In the genomic region with DNA sequence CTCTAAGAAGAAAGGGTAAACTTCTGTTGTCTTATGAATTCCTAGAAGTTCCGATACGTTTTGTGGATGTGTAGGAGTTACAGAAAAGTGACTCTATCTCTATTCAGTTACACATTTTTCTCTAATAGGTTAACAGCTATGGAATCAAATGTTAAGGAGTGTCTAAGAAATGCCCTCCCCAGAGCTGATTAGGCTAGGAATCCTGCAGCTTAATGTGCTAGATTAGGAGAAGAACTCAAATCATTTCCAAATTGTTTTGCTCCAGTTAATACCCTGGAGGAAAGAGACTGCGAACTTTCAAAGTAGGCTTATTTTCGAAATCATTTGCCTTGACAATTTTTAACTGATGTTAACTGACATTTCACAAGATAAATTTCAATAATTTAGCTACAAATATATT, we compare ENCODE assay signal across 18 cellular contexts. TPM values are rescaled to one million over a fixed set of nuclear protein-coding genes. Genes with fewer than 3 reads are reported as not detected.
DNase-seq lines count a peak whose midpoint lies in the region; ATAC-seq and TF ChIP-seq lines count a peak whose summit lies in the region.
"Had no signal": no experiment of that assay in that cellular context is flagged by ENCODE, and none has a peak within 500 bp of the region (broad histone marks: within the 10 kb centered on the region; RNA-seq: fewer than 3 reads in every experiment).

No MANE protein-coding gene starts in this region.

- intact Hi-C loops in Right ventricle myocardium inferior (cut with DNase I): no loop called here
- intact Hi-C loops in heart left ventricle (cut with DNase I): no loop called here
- intact Hi-C loops in left ventricle myocardium superior (cut with micrococcal nuclease): no loop called here
- intact Hi-C loops in heart right ventricle (cut with DNase I): no loop called here

- ATAC-seq in Right ventricle myocardium inferior (peak; percentile 48), heart left ventricle (no peak), left ventricle myocardium superior (peak; percentile 49), heart right ventricle (no peak), GM19467 (IDR thresholded peaks at IDR 0.05; ENCODE audit: unreplicated experiment) (no peak)
- ATAC-seq: A549 had no signal

- DNase-seq in Right ventricle myocardium inferior (ENCODE audit: missing footprints) (no peak), heart left ventricle (no peak), left ventricle myocardium superior (no peak), heart right ventricle (no peak), amniotic epithelial cell (ENCODE audit: low read depth) (peak; percentile 61), NAMALWA (ENCODE audit: low spot score) (no peak)
- DNase-seq: 8988T; C1 segment of cervical spinal cord; Calu3; CD4-positive, alpha-beta memory T cell; COR-L47; DMS153; DND-41; GM23248; H7; HCEC 1CT had no signal

- 74 to 91% (median 83%) methylated on average over 4 of the region's 4 CpGs for WGBS in heart left ventricle, 4 donors
- 84% methylated on average over 4 of the region's 4 CpGs for WGBS in heart right ventricle, 2 donors

- H3K36me3 ChIP-seq in heart left ventricle (peaks cover 0 to 100% (median 93%) of the 10 kb centered on the region in 9 donors), heart right ventricle (peaks cover 0 to 100% (median 41%) of the 10 kb centered on the region in 9 donors)

- H3K27ac ChIP-seq in heart left ventricle: peak overlapping the region in 1 of 12 donors; percentile 2
- no peak overlapping the region for H3K27ac ChIP-seq in heart right ventricle
- H3K27ac ChIP-seq: A549, GM23248 had no signal

- H3K27me3 ChIP-seq in heart left ventricle (no peaks in the 10 kb centered on the region), heart right ventricle (no peaks in the 10 kb centered on the region)

- H3K9me3 ChIP-seq in heart left ventricle (no peaks in the 10 kb centered on the region), heart right ventricle (no peaks in the 10 kb centered on the region)
- H3K9me3 ChIP-seq: A549 had no signal

- TF ChIP-seq POLR2A in heart left ventricle (IDR thresholded peaks at IDR 0.05): no peak

- TF ChIP-seq CTCF in heart left ventricle (IDR thresholded peaks at IDR 0.05): no peak
- TF ChIP-seq CTCF in heart right ventricle (IDR thresholded peaks at IDR 0.05): no peak

- H3K4me3 ChIP-seq in heart left ventricle (no peak overlapping the region), heart right ventricle (no peak overlapping the region)
- H3K4me3 ChIP-seq: A549, GM23248 had no signal

- H3K4me1 ChIP-seq in heart left ventricle: peaks cover 0 to 13% (median 0%) of the 10 kb centered on the region in 12 donors
- H3K4me1 ChIP-seq in heart right ventricle: peaks cover 0 to 24% (median 4%) of the 10 kb centered on the region in 9 donors
- H3K4me1 ChIP-seq: A549 had no signal

RNA-seq across cellular contexts. Expression of gene IBTK, which starts 51.9 kb away (rescaled TPM):
- 27.6 TPM for total RNA-seq in Right ventricle myocardium inferior
- total RNA-seq in heart left ventricle: 10 to 100 TPM; 19.4 to 39.2 (median 29.2) TPM
- 10 to 100 TPM; 19.6 to 24.3 TPM for polyA plus RNA-seq in heart left ventricle
- 30.7 TPM for total RNA-seq in left ventricle myocardium superior
- 10 to 100 TPM; 27.4 to 40.1 (median 36.4) TPM for total RNA-seq in heart right ventricle
- 10 to 100 TPM; 15.3 to 37.7 TPM for polyA plus RNA-seq in heart right ventricle

Comparison
In these comparisons a context has a peak if more than half of its experiments do, and no peak if none do; other contexts are left out.
1. ATAC-seq: peak in Right ventricle myocardium inferior (single experiment) and left ventricle myocardium superior (single experiment); none in heart left ventricle (0 of 4), heart right ventricle (0 of 8) and GM19467 (single experiment).